8 cellular contexts compared by ENCODE assay signal in genomic region chr13:27868639-27869435, GRCh38. TPM values are rescaled to one million over a fixed set of nuclear protein-coding genes. Genes with fewer than 3 reads are reported as not detected.
DNase-seq lines count a peak whose midpoint lies in the region; ATAC-seq and TF ChIP-seq lines count a peak whose summit lies in the region.

No MANE protein-coding gene starts in this region.

- ATAC-seq in HG02970 (IDR thresholded peaks at IDR 0.05; ENCODE audit: low FRiP score, unreplicated experiment), result no peak

- TF ChIP-seq CTCF in GM12875 (IDR thresholded peaks at IDR 0.05; ENCODE audit: borderline replicate concordance, insufficient read depth, low read depth, low read length), result peak; percentile 37; the same call in 1 of the 2 replicates

- H3K4me3 ChIP-seq in GM12875 (ENCODE audit: low read depth, low read length), result no peak overlapping the region

- in situ Hi-C loops in ACHN (cut with HindIII; ENCODE audit: low pct_ligation_motif_present, low pct_unique_long_range_greater_than_20kb, low sequenced_read_pairs) (no loop called here), SK-MEL-5 (cut with HindIII; ENCODE audit: low pct_unique_long_range_greater_than_20kb, low sequenced_read_pairs) (loop anchor here (25.0 kb wide), 1 partner anchor 93 kb away; the partner anchor contains the start of gene CDX2)

- DNase-seq in ACHN (peak; percentile 24), SK-MEL-5 (ENCODE audit: low read depth, low spot score) (peak; percentile 35), inferior parietal cortex (ENCODE audit: extremely low spot score) (peak; percentile 1), NCI-H1436 treated with DMSO at 0.1 percent for 48 hours (lab: John Stamatoyannopoulos, UW) (no peak), COR-L47 (lab: John Stamatoyannopoulos, UW) (no peak)
- DNase-seq in activated T-cell treated with anti-CD3 and anti-CD28 coated beads, Interleukin-2, amount 50 U/mL, for 48 hours, result no peak

RNA-seq across cellular contexts. Expression of gene PDX1, which starts 51.0 kb away (rescaled TPM):
- total RNA-seq in SK-MEL-5 (2014; rRNA removed; shearing (Covaris generic)), result not detected in 2 replicates
- not detected in 2 replicates for polyA plus RNA-seq in SK-MEL-5 (2015; cell fraction: cytosol; rRNA removed)
- polyA plus RNA-seq in SK-MEL-5 (2015; cell fraction: nucleus; rRNA removed), result not detected in 2 replicates

Comparison
In these comparisons a context has a peak if more than half of its experiments do, and no peak if none do; other contexts are left out.
1. DNase-seq: peak in ACHN (single experiment), SK-MEL-5 (single experiment) and inferior parietal cortex (single experiment); none in NCI-H1436 treated with DMSO at 0.1 percent for 48 hours (single experiment), activated T-cell treated with anti-CD3 and anti-CD28 coated beads, Interleukin-2, amount 50 U/mL, for 48 hours (0 of 2) and COR-L47 (single experiment).